ENCODE assay signal across 9 cellular contexts in the genomic region with DNA sequence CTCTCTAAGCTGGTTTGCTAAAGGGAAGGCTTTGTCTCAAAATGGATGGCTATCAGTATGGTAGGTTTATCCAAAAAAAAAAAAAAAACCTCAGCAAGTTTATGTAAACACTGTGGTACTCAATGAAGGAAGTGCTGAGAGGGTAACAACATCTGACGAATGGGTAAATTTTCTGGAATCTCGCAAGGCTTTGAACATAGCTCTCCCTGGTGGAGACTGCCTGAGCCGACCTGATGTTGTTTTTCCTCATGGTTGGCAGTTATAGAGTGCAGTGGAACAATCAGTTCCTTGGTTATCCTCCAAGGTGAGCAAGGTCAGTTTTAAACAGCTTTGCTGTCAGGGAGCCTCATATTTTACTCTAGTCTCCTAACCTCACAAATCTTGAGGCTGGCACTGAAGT.
A peak's percentile ranks its signal among the peaks of the same experiment; 100 is the strongest.
DNase-seq lines count a peak whose midpoint lies in the region; ATAC-seq and TF ChIP-seq lines count a peak whose summit lies in the region.
"Had no signal": no experiment of that assay in that cellular context is flagged by ENCODE, and none has a peak within 500 bp of the region (broad histone marks: within the 10 kb centered on the region; RNA-seq: fewer than 3 reads in every experiment).

No MANE protein-coding gene starts in this region.

- DNase-seq in ELF-1 (ENCODE audit: low read depth, low spot score), result peak; percentile 38
- peak; percentile 20 for DNase-seq in NCI-H226
- peak; percentile 7 for DNase-seq in nephron progenitor cell
- DNase-seq in NCI-H128 (lab: John Stamatoyannopoulos, UW; ENCODE audit: unreplicated experiment), result no peak
- DNase-seq in activated naive CD8-positive, alpha-beta T cell treated with anti-CD3 and anti-CD28 coated beads, Interleukin-2, amount 50 U/mL, for 24 hours, result no peak
- DNase-seq: NCI-H1048 had no signal

- peaks cover 17% of the 10 kb centered on the region for H3K4me1 Mint-ChIP-seq in nephron progenitor cell
- peaks cover 6% of the 10 kb centered on the region for H3K4me1 Mint-ChIP-seq in activated naive CD8-positive, alpha-beta T cell treated with anti-CD3 and anti-CD28 coated beads, Interleukin-2, amount 50 U/mL, for 24 hours

- H3K27ac Mint-ChIP-seq in nephron progenitor cell, result no peak overlapping the region
- H3K27ac Mint-ChIP-seq in activated naive CD8-positive, alpha-beta T cell treated with anti-CD3 and anti-CD28 coated beads, Interleukin-2, amount 50 U/mL, for 24 hours, result no peak overlapping the region

- TF ChIP-seq CTCF in nephron progenitor cell (IDR thresholded peaks at IDR 0.05), result peak; percentile 10

- ATAC-seq in esophagus mucosa (peak; percentile 32), GM19328 (IDR thresholded peaks at IDR 0.05; ENCODE audit: unreplicated experiment) (no peak), GM21825 (IDR thresholded peaks at IDR 0.05; ENCODE audit: unreplicated experiment) (no peak)
- ATAC-seq in activated naive CD8-positive, alpha-beta T cell treated with anti-CD3 and anti-CD28 coated beads, Interleukin-2, amount 50 U/mL, for 24 hours, result no peak

- no peak overlapping the region for H3K4me3 Mint-ChIP-seq in nephron progenitor cell
- no peak overlapping the region for H3K4me3 Mint-ChIP-seq in activated naive CD8-positive, alpha-beta T cell treated with anti-CD3 and anti-CD28 coated beads, Interleukin-2, amount 50 U/mL, for 24 hours

- no peaks in the 10 kb centered on the region for H3K36me3 Mint-ChIP-seq in nephron progenitor cell (ENCODE audit: low read depth)
- H3K36me3 Mint-ChIP-seq in activated naive CD8-positive, alpha-beta T cell treated with anti-CD3 and anti-CD28 coated beads, Interleukin-2, amount 50 U/mL, for 24 hours (ENCODE audit: low read depth), result no peaks in the 10 kb centered on the region

- no peaks in the 10 kb centered on the region for H3K9me3 Mint-ChIP-seq in nephron progenitor cell
- H3K9me3 Mint-ChIP-seq in activated naive CD8-positive, alpha-beta T cell treated with anti-CD3 and anti-CD28 coated beads, Interleukin-2, amount 50 U/mL, for 24 hours, result no peaks in the 10 kb centered on the region

- H3K27me3 Mint-ChIP-seq in nephron progenitor cell (ENCODE audit: low read depth, poor library complexity), result no peaks in the 10 kb centered on the region
- no peaks in the 10 kb centered on the region for H3K27me3 Mint-ChIP-seq in activated naive CD8-positive, alpha-beta T cell treated with anti-CD3 and anti-CD28 coated beads, Interleukin-2, amount 50 U/mL, for 24 hours

Comparison
In these comparisons a context has a peak if more than half of its experiments do, and no peak if none do; other contexts are left out.
1. DNase-seq: peak in ELF-1 (single experiment), NCI-H226 (single experiment) and nephron progenitor cell (single experiment); none in NCI-H128 (single experiment) and activated naive CD8-positive, alpha-beta T cell treated with anti-CD3 and anti-CD28 coated beads, Interleukin-2, amount 50 U/mL, for 24 hours (single experiment).